Comparison of ENCODE assay signal across 1 cellular context in genomic region chr21:27677547-27677946, GRCh38.
TF ChIP-seq lines count a peak whose summit lies in the region.

No MANE protein-coding gene starts in this region.

TF ChIP-seq in SK-N-SH treated with all-trans-retinoic acid at 6 μM for 48 hours, 23 proteins besides CTCF, POLR2A, EP300 and RAD21 (continued from another document):
- TF ChIP-seq CREB5 (CRISPR knock-in tag; IDR thresholded peaks at IDR 0.05; ENCODE audit: low read depth) (no peak; the same call in 1 of the 2 replicates), TSHZ2 (CRISPR knock-in tag; IDR thresholded peaks at IDR 0.05) (no peak), SNAI2 (CRISPR knock-in tag; IDR thresholded peaks at IDR 0.05) (no peak), ZNF8 (CRISPR knock-in tag; IDR thresholded peaks at IDR 0.05) (no peak), TCF4 (CRISPR knock-in tag; IDR thresholded peaks at IDR 0.05; ENCODE audit: borderline replicate concordance) (no peak)
